ENCODE assay signal across 8 cellular contexts in the genomic region with DNA sequence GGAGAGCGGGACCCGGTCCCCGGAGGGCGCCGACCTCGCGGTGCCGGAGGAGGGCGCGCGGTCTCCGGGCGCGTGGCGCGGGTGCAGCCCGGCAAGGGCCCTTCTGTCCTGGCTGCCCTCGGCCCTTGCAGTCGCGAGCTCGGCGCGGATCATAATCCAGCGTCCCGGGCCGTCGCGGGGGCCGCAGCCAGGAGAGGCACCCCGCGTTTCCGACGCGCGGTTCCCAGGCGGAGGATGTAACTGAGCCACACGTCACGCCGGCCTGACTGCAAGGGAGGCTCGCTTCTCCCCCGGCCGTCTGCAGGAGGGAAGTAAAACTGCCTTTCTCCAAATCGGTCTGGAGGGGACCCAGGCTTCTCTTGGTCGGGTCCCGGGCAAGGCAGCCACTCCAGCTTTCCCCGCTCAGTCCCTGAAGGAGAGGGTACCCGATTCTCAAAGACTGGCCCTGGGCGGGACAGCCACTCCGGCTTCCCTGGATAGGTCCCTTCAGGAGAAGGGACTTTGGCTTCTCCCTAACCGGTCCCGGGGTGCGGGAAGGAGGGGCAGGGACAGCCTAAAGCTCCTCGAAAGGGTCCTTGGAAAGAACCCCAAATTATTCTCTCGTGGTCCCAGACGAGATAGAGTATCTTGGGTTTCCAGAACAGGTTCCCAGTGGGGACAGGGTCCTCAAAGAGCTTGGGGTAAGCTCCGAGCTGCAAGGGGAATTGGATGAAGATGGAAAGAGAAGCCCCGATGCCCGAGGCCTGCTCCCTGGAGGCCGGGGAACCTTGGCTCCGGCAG. TPM values are rescaled to one million over a fixed set of nuclear protein-coding genes. Genes with fewer than 3 reads are reported as not detected.
DNase-seq lines count a peak whose midpoint lies in the region; ATAC-seq lines count a peak whose summit lies in the region.

No MANE protein-coding gene starts in this region.

- H3K27me3 ChIP-seq in MG63, result peaks cover 34% of the 10 kb centered on the region

- H3K36me3 Mint-ChIP-seq in activated naive CD8-positive, alpha-beta T cell treated with anti-CD3 and anti-CD28 coated beads, Interleukin-2, amount 10 ng/mL, durations not matched to agents 7 days and 5 days, result peaks cover 1% of the 10 kb centered on the region

- no peak overlapping the region for H3K27ac Mint-ChIP-seq in activated naive CD8-positive, alpha-beta T cell treated with anti-CD3 and anti-CD28 coated beads, Interleukin-2, amount 10 ng/mL, durations not matched to agents 7 days and 5 days

- peaks cover 7% of the 10 kb centered on the region for H3K4me1 Mint-ChIP-seq in activated naive CD8-positive, alpha-beta T cell treated with anti-CD3 and anti-CD28 coated beads, Interleukin-2, amount 10 ng/mL, durations not matched to agents 7 days and 5 days

- no peak overlapping the region for H3K4me3 ChIP-seq in MG63

- POLR2A ChIA-PET in activated naive CD8-positive, alpha-beta T cell treated with anti-CD3 and anti-CD28 coated beads, Interleukin-2, amount 10 ng/mL, durations not matched to agents 7 days and 5 days (lab: Charles Lee), result no interaction called here

- H3K9me3 Mint-ChIP-seq in activated naive CD8-positive, alpha-beta T cell treated with anti-CD3 and anti-CD28 coated beads, Interleukin-2, amount 10 ng/mL, durations not matched to agents 7 days and 5 days, result no peaks in the 10 kb centered on the region

- no peaks in the 10 kb centered on the region for H3K9me3 ChIP-seq in MG63

- ATAC-seq in activated naive CD8-positive, alpha-beta T cell treated with anti-CD3 and anti-CD28 coated beads, Interleukin-2, amount 10 ng/mL, durations not matched to agents 7 days and 5 days (ENCODE audit: low read depth), result peak; percentile 55
- ATAC-seq in GM21423 (IDR thresholded peaks at IDR 0.05; ENCODE audit: unreplicated experiment), result no peak

- H3K4me3 Mint-ChIP-seq in activated naive CD8-positive, alpha-beta T cell treated with anti-CD3 and anti-CD28 coated beads, Interleukin-2, amount 10 ng/mL, durations not matched to agents 7 days and 5 days, result peak overlapping the region; percentile 59

- DNase-seq in DMS 273 (lab: John Stamatoyannopoulos, UW; ENCODE audit: unreplicated experiment) (peak; percentile 41), DMS 273 treated with DMSO at 0.1 percent for 48 hours (lab: John Stamatoyannopoulos, UW) (no peak), iPS-NIHi11 (ENCODE audit: low spot score) (peak; percentile 56), putamen (ENCODE audit: low spot score) (no peak), MG63 (no peak)
- DNase-seq in activated naive CD8-positive, alpha-beta T cell treated with anti-CD3 and anti-CD28 coated beads, Interleukin-2, amount 10 ng/mL, durations not matched to agents 7 days and 5 days, result peak; percentile 56
- peak; percentile 46 for DNase-seq in stimulated activated CD4-positive, alpha-beta T cell treated with anti-CD3 and anti-CD28 coated beads, Interleukin-4, amount 100 ng/mL, for 24 hours

- peaks cover 74% of the 10 kb centered on the region for H3K27me3 Mint-ChIP-seq in activated naive CD8-positive, alpha-beta T cell treated with anti-CD3 and anti-CD28 coated beads, Interleukin-2, amount 10 ng/mL, durations not matched to agents 7 days and 5 days

- no peaks in the 10 kb centered on the region for H3K36me3 ChIP-seq in MG63

RNA-seq across cellular contexts. Expression of gene SPON1, which starts 0.8 kb away (rescaled TPM):
- total RNA-seq in activated naive CD8-positive, alpha-beta T cell treated with anti-CD3 and anti-CD28 coated beads, Interleukin-2, amount 10 ng/mL, durations not matched to agents 7 days and 5 days, result 1 to 10 TPM; 3.8 to 3.9 TPM
- total RNA-seq in MG63 (2014; rRNA removed; shearing (Covaris generic); ENCODE audit: low replicate concordance), result not detected in 2 replicates

Comparison
In these comparisons a context has a peak if more than half of its experiments do, and no peak if none do; other contexts are left out.
1. DNase-seq: peak in DMS 273 (single experiment), activated naive CD8-positive, alpha-beta T cell treated with anti-CD3 and anti-CD28 coated beads, Interleukin-2, amount 10 ng/mL, durations not matched to agents 7 days and 5 days (single experiment), iPS-NIHi11 (single experiment) and stimulated activated CD4-positive, alpha-beta T cell treated with anti-CD3 and anti-CD28 coated beads, Interleukin-4, amount 100 ng/mL, for 24 hours (single experiment); none in DMS 273 treated with DMSO at 0.1 percent for 48 hours (single experiment), putamen (single experiment) and MG63 (single experiment).